In the genomic region with DNA sequence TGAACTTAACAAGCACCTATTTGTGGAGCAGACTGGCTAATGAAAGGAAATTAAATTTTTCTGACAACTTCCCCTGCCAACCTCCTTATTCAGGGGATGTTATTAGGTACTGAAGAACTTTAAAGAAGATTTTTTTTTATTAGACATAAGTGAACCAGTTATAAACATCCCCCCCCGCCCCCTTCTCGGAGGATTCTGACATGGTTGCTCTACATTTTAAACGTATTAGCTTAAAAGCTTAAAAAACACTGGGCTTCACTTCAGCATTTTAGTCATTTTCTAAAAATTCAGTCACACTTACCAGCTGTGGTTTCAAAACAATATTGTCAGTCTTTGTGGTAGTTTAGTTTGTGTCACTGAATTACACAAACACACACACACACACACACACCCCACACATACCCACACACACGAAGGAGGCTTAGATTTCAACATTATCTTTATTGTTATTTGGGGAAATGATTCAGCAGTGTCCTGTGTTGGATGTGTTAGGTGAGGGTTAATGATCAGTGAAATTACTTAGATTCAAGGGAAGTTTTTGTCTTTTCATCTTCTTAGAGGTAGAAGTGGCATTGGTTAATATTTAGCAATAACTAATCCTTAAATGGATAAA, we compare ENCODE assay signal across 1 cellular context.
TF ChIP-seq lines count a peak whose summit lies in the region.

No MANE protein-coding gene starts in this region.

TF ChIP-seq in IMR-90, 13 proteins besides CTCF, POLR2A, EP300 and RAD21 (continued from another document):
- TF ChIP-seq CHD1 (IDR thresholded peaks at IDR 0.05; ENCODE audit: low read depth, low read length) (no peak), SMC3 (IDR thresholded peaks at IDR 0.05; ENCODE audit: low read depth, low read length) (no peak), MAZ (IDR thresholded peaks at IDR 0.05; ENCODE audit: borderline replicate concordance, low read depth, low read length) (no peak), FOS (IDR thresholded peaks at IDR 0.05; ENCODE audit: low read depth, low read length) (no peak)
- TF ChIP-seq, protein P1, sequence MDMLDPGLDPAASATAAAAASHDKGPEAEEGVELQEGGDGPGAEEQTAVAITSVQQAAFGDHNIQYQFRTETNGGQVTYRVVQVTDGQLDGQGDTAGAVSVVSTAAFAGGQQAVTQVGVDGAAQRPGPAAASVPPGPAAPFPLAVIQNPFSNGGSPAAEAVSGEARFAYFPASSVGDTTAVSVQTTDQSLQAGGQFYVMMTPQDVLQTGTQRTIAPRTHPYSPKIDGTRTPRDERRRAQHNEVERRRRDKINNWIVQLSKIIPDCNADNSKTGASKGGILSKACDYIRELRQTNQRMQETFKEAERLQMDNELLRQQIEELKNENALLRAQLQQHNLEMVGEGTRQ (IDR thresholded peaks at IDR 0.05; ENCODE audit: low read depth, low read length), result no peak
TF ChIP-seq in IMR-90: peak in this region for 0.
